Comparison of ENCODE assay signal across 17 cellular contexts in the genomic region with DNA sequence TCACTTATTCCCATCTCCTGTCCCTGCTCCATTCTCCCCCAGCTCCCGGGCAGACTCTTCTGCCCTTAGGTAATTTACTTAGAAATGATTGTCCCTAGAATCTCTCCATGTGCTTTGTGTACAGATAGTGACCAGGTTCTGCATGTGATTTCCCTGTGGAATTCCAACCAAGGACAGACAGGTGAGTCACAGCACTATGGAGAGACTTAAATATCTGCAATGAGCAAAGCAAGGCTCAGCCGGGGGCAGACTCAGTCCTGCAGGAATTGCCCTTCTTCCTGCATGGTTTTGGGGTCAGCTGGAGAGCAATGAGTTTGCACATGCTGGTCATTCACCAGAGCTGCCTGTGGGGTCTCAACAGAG. TPM values are rescaled to one million over a fixed set of nuclear protein-coding genes. Genes with fewer than 3 reads are reported as not detected.
DNase-seq lines count a peak whose midpoint lies in the region; ATAC-seq and TF ChIP-seq lines count a peak whose summit lies in the region.
"Had no signal": no experiment of that assay in that cellular context is flagged by ENCODE, and none has a peak within 500 bp of the region (broad histone marks: within the 10 kb centered on the region; RNA-seq: fewer than 3 reads in every experiment).

No MANE protein-coding gene starts in this region.

- peak overlapping the region; percentile 50; the same call in 1 of the 2 replicates for H3K27ac ChIP-seq in HUES64 (ENCODE audit: low read depth, low read length)
- no peak overlapping the region for H3K27ac ChIP-seq in body of pancreas
- no peak overlapping the region for H3K27ac ChIP-seq in adrenal gland
- H3K27ac ChIP-seq: HL-60 had no signal

- in situ Hi-C loops in HAP-1 (cut with MboI; ENCODE audit: low sequenced_read_pairs): no loop called here

- no peak overlapping the region for H3K4me3 ChIP-seq in HUES64 (ENCODE audit: low read length)
- H3K4me3 ChIP-seq in body of pancreas: no peak overlapping the region
- H3K4me3 ChIP-seq in HAP-1: no peak overlapping the region
- H3K4me3 ChIP-seq in adrenal gland: no peak overlapping the region

- 88% methylated on average over 2 of the region's 2 CpGs for whole genome bisulfite sequencing in HUES64
- 89 to 90% methylated on average over 2 of the region's 2 CpGs for WGBS in body of pancreas, 2 donors
- 49 to 76% (median 64%) methylated on average over 2 of the region's 2 CpGs for WGBS in adrenal gland, 4 donors

- H3K27me3 ChIP-seq in HUES64 (ENCODE audit: insufficient read depth, low read length): peaks cover 14% of the 10 kb centered on the region
- no peaks in the 10 kb centered on the region for H3K27me3 ChIP-seq in body of pancreas
- no peaks in the 10 kb centered on the region for H3K27me3 ChIP-seq in HAP-1 (ENCODE audit: low read depth)
- no peaks in the 10 kb centered on the region for H3K27me3 ChIP-seq in adrenal gland
- H3K27me3 ChIP-seq: BE2C had no signal

- ATAC-seq in body of pancreas (peak; percentile 27), sciatic nerve (no peak)

- TF ChIP-seq CTCF in body of pancreas (IDR thresholded peaks at IDR 0.05) (no peak), adrenal gland (IDR thresholded peaks at IDR 0.05) (no peak)

- H3K9me3 ChIP-seq in HUES64 (ENCODE audit: insufficient read depth, low read depth, low read length) (no peaks in the 10 kb centered on the region), body of pancreas (no peaks in the 10 kb centered on the region), HAP-1 (no peaks in the 10 kb centered on the region), adrenal gland (replicated peaks in 1 of 3) (no peaks in the 10 kb centered on the region)
- H3K9me3 ChIP-seq: BE2C had no signal

- intact Hi-C loops in body of pancreas (cut with DNase I) (no loop called here), sciatic nerve (cut with DNase I) (no loop called here), adrenal gland (cut with DNase I) (no loop called here)

- TF ChIP-seq POLR2A in body of pancreas (IDR thresholded peaks at IDR 0.05): no peak
- TF ChIP-seq POLR2A in adrenal gland (IDR thresholded peaks at IDR 0.05): no peak

- peaks cover 59% of the 10 kb centered on the region for H3K4me1 ChIP-seq in HUES64 (ENCODE audit: insufficient read depth, low read length)
- H3K4me1 ChIP-seq in body of pancreas: peaks cover 5% of the 10 kb centered on the region
- H3K4me1 ChIP-seq in HAP-1: peaks cover 35% of the 10 kb centered on the region
- peaks cover 0 to 9% of the 10 kb centered on the region in 2 donors for H3K4me1 ChIP-seq in adrenal gland (replicated peaks in 1 of 2)

- H3K9ac ChIP-seq in HUES64 (ENCODE audit: low read depth, low read length): no peak overlapping the region

- DNase-seq in EH (ENCODE audit: low read depth): peak; percentile 44
- DNase-seq in body of pancreas: no peak
- DNase-seq in kidney glomerular epithelial cell (lab: John Stamatoyannopoulos, UW): peak; percentile 36
- DNase-seq in sciatic nerve (ENCODE audit: low spot score): no peak
- no peak for DNase-seq in HAP-1 (ENCODE audit: low spot score in 2 of 2)
- no peak for DNase-seq in stimulated activated CD4-positive, alpha-beta T cell treated with anti-CD3 and anti-CD28 coated beads, Interleukin-4, amount 100 ng/mL, for 24 hours
- DNase-seq in adrenal gland: no peak
- DNase-seq: activated CD4-positive, alpha-beta T cell treated with anti-CD3 and anti-CD28 coated beads for 1 hour; activated gamma-delta T cell treated with Interleukin-2 at 50 U/mL for 16 hours; aorta; BE2C; cortex of kidney; DMS153; SHP77; small intestine had no signal

- no peaks in the 10 kb centered on the region for H3K36me3 ChIP-seq in HUES64 (ENCODE audit: insufficient read depth, low read length)
- no peaks in the 10 kb centered on the region for H3K36me3 ChIP-seq in body of pancreas (replicated peaks in 1 of 2; ENCODE audit: insufficient read depth in 1 of 2, low read depth in 2 of 2)
- no peaks in the 10 kb centered on the region for H3K36me3 ChIP-seq in HAP-1 (replicated peaks)
- no peaks in the 10 kb centered on the region for H3K36me3 ChIP-seq in adrenal gland (replicated peaks in 1 of 2)
- H3K36me3 ChIP-seq: BE2C had no signal

RNA-seq across cellular contexts. Expression of gene MDM4, which starts 57.3 kb away (rescaled TPM):
- polyA plus RNA-seq in HUES64 (2013, experiment 1 of 2): 7.8 TPM
- polyA plus RNA-seq in HUES64 (2013, experiment 2 of 2): 10.2 TPM
- total RNA-seq in body of pancreas: 100 to 1,000 TPM in 1 of 2 donors, 10 to 100 TPM in 1; 72.9 to 125 TPM
- total RNA-seq in sciatic nerve: 157 TPM
- 10 to 100 TPM; 11.3 to 77.4 (median 46.6) TPM for total RNA-seq in adrenal gland
- polyA plus RNA-seq in adrenal gland: 10 to 100 TPM; 13.0 to 24.3 (median 15.9) TPM

Comparison
In these comparisons a context has a peak if more than half of its experiments do, and no peak if none do; other contexts are left out.
1. DNase-seq: peak in EH (single experiment) and kidney glomerular epithelial cell (single experiment); none in body of pancreas (0 of 4), sciatic nerve (single experiment), HAP-1 (0 of 2), stimulated activated CD4-positive, alpha-beta T cell treated with anti-CD3 and anti-CD28 coated beads, Interleukin-4, amount 100 ng/mL, for 24 hours (single experiment) and adrenal gland (0 of 7).